ENCODE assay signal across 7 cellular contexts in genomic region chr17:48582750-48583069, GRCh38. TPM values are rescaled to one million over a fixed set of nuclear protein-coding genes. Genes with fewer than 3 reads are reported as not detected.
DNase-seq lines count a peak whose midpoint lies in the region; ATAC-seq, FAIRE-seq and TF ChIP-seq lines count a peak whose summit lies in the region.
"Had no signal": no experiment of that assay in that cellular context is flagged by ENCODE, and none has a peak within 500 bp of the region (broad histone marks: within the 10 kb centered on the region; RNA-seq: fewer than 3 reads in every experiment).

No MANE protein-coding gene starts in this region.

- POLR2A ChIA-PET in K562 (lab: Yijun Ruan, JAX), result interaction anchor here (0.9 to 2.4 kb wide), 6 partner anchors 10 to 115 kb away, joined by 3 to 12 read pairs (median 4); partner anchors contain the start of gene HOXB5

- H3K36me3 ChIP-seq in K562 (ENCODE audit: control insufficient read depth, insufficient read depth, low read length) (no peaks in the 10 kb centered on the region), sigmoid colon (no peaks in the 10 kb centered on the region)

- H3K36me3 Mint-ChIP-seq in CD14-positive monocyte, result peaks cover 19 to 36% of the 10 kb centered on the region in 2 donors

- CTCF ChIA-PET in K562 (lab: Yijun Ruan, JAX; ENCODE audit: low intra/inter-chr PET ratio), result no interaction called here

- TF ChIP-seq CTCF in K562 (IDR thresholded peaks at IDR 0.05 in 2 of 3, conservative IDR thresholded peaks at IDR 0.05 in 1 of 3; ENCODE audit: insufficient read depth in 2 of 3, low read depth in 1 of 3, low read length in 3 of 3), result no peak
- TF ChIP-seq CTCF in sigmoid colon (IDR thresholded peaks at IDR 0.05), result no peak
- TF ChIP-seq CTCF in CD14-positive monocyte (IDR thresholded peaks at IDR 0.05), result no peak

- H3K27me3 ChIP-seq in K562 (ENCODE audit: control insufficient read depth in 2 of 2, insufficient read depth in 2 of 2, low read length in 2 of 2), result no peaks in the 10 kb centered on the region
- no peaks in the 10 kb centered on the region for H3K27me3 ChIP-seq in sigmoid colon

- H3K9me3 Mint-ChIP-seq in CD14-positive monocyte, result peaks cover 4 to 44% (median 29%) of the 10 kb centered on the region in 7 donors

- H4K20me1 ChIP-seq in K562 (replicated peaks; ENCODE audit: control insufficient read depth, insufficient read depth, low read length), result no peaks in the 10 kb centered on the region

- ATAC-seq in K562 (no peak), HG03139 (IDR thresholded peaks at IDR 0.05; ENCODE audit: unreplicated experiment) (no peak)

- no peak for TF ChIP-seq EP300 in K562 (IDR thresholded peaks at IDR 0.05; ENCODE audit: low read length)
- no peak for TF ChIP-seq EP300 in sigmoid colon (IDR thresholded peaks at IDR 0.05)

- no peak for FAIRE-seq in K562 (lab: Jason Lieb, UNC)

- H3K9me1 ChIP-seq in K562 (ENCODE audit: control insufficient read depth, insufficient read depth, low read length), result no peaks in the 10 kb centered on the region

- DNase-seq in NCI-H774 (lab: John Stamatoyannopoulos, UW) (peak; percentile 51), K562 (ENCODE audit: extremely low read depth in 1 of 4, low spot score in 3 of 4) (no peak), sigmoid colon (no peak), CD14-positive monocyte (ENCODE audit: low spot score) (no peak), HuH-7 (ENCODE audit: low spot score) (no peak)
- DNase-seq: kidney glomerular epithelial cell had no signal

- peak overlapping the region in 1 of 2 donors; percentile 80 for H3K4me3 Mint-ChIP-seq in CD14-positive monocyte

- BruUV-seq in K562 (replicated peaks; lab: Mats Ljungman, UMichigan), result no TSS peak

- H3K4me2 ChIP-seq in K562 (ENCODE audit: insufficient read depth, low read length), result peak overlapping the region; percentile 93

- in situ Hi-C loops in K562 (cut with MboI), result no loop called here

- H3K27ac ChIP-seq in K562 (ENCODE audit: extremely low read depth, low read depth, low read length) (peak overlapping the region; percentile 95), sigmoid colon (peak overlapping the region; percentile 94 to 99 (median 96))

- H2AFZ ChIP-seq in K562 (ENCODE audit: low read depth, low read length), result peak overlapping the region; percentile 77

- no peak overlapping the region for H3K27ac Mint-ChIP-seq in CD14-positive monocyte

- H3K4me1 ChIP-seq in K562 (replicated peaks in 1 of 2; ENCODE audit: control insufficient read depth in 2 of 2, insufficient read depth in 2 of 2, low read length in 2 of 2) (peaks cover 38 to 47% of the 10 kb centered on the region in 2 experiments), sigmoid colon (peaks cover 0 to 66% (median 46%) of the 10 kb centered on the region in 4 donors)

- peaks cover 57% of the 10 kb centered on the region for H3K4me1 Mint-ChIP-seq in CD14-positive monocyte

- no peak for TF ChIP-seq RAD21 in K562 (CRISPR knock-in tag; conservative IDR thresholded peaks at IDR 0.05 in 1 of 2, IDR thresholded peaks at IDR 0.05 in 1 of 2)

- peaks cover 91 to 97% (median 94%) of the 10 kb centered on the region in 3 donors for H3K27me3 Mint-ChIP-seq in CD14-positive monocyte (ENCODE audit: low read depth in 3 of 3)

- intact Hi-C loops in K562 (cut with micrococcal nuclease) (no loop called here), sigmoid colon (cut with DNase I) (no loop called here), CD14-positive monocyte (cut with micrococcal nuclease) (no loop called here)

- H3K9ac ChIP-seq in K562 (ENCODE audit: insufficient read depth in 1 of 2, low read depth in 2 of 2, low read length in 2 of 2), result peak overlapping the region; percentile 95; a peak in 3 of 4 replicates

- H3K4me3 ChIP-seq in K562 (no peak overlapping the region; the same call in 1 of the 2 replicates), sigmoid colon (peak overlapping the region; percentile 66 to 84 (median 70))

- peaks cover 69% of the 10 kb centered on the region for H3K79me2 ChIP-seq in K562 (ENCODE audit: control insufficient read depth, insufficient read depth, low read length)

- H3K9me3 ChIP-seq in K562 (replicated peaks; ENCODE audit: control insufficient read depth, insufficient read depth, low read depth, low read length) (no peaks in the 10 kb centered on the region), sigmoid colon (no peaks in the 10 kb centered on the region)

- TF ChIP-seq POLR2A in K562 (conservative IDR thresholded peaks at IDR 0.05), result no peak
- no peak for TF ChIP-seq POLR2A in sigmoid colon (IDR thresholded peaks at IDR 0.05)

- WGBS in K562 (ENCODE audit: insufficient coverage, low coverage, missing lambda C conversion rate), result 14% methylated on average over 7 of the region's 7 CpGs
- WGBS in sigmoid colon, 2 donors, result 42 to 43% methylated on average over 7 of the region's 7 CpGs

RNA-seq across cellular contexts. Expression of gene HOXB4, which starts 4.6 kb away (rescaled TPM):
- total RNA-seq in K562 (2011; cell fraction: chromatin; rRNA removed; ENCODE audit: low replicate concordance), result 46.4 and 55.0 TPM in 2 replicates
- 33.6 and 35.9 TPM in 2 replicates for total RNA-seq in K562 (2011; cell fraction: nucleolus; rRNA removed)
- 34.9 and 40.6 TPM in 2 replicates for total RNA-seq in K562 (2011; cell fraction: nucleoplasm; rRNA removed)
- 23.9 and 26.4 TPM in 2 replicates for total RNA-seq in K562 (2014; rRNA removed)
- 10.6 and 10.8 TPM in 2 replicates for total RNA-seq in K562 (2014; rRNA removed; fragmentation: Illumina TruSeq; extraction: Trizol)
- 14.6 and 14.9 TPM in 2 replicates for total RNA-seq in K562 (2015; rRNA removed; fragmentation: Illumina TruSeq; extraction: Trizol)
- total RNA-seq in K562 (2021), result 33.2 and 34.9 TPM in 2 replicates
- 9.2 and 13.0 TPM in 2 replicates for polyA plus RNA-seq in K562 (2011; rRNA removed)
- 10.4 and 12.6 TPM in 2 replicates for polyA plus RNA-seq in K562 (2011; cell fraction: cytosol; rRNA removed)
- polyA plus RNA-seq in K562 (2011; cell fraction: nucleus; rRNA removed), result 44.4 and 69.1 TPM in 2 replicates
- polyA plus RNA-seq in K562 (2012), result 16.3 and 24.5 TPM in 2 replicates
- 27.5 and 30.2 TPM in 2 replicates for polyA plus RNA-seq in K562 (2014; fragmentation: Illumina TruSeq; extraction: Trizol)
- polyA plus RNA-seq in K562 (2014; fragmentation: Nextera tagmentation; extraction: Ambion mirVana), result 1 to 10 TPM; 1.6 to 2.6 TPM
- polyA plus RNA-seq in K562 (2014; rRNA removed), result 22.5 and 27.2 TPM in 2 replicates
- 4.4 and 4.6 TPM in 2 replicates for polyA minus RNA-seq in K562 (2011; rRNA and poly(A)+ RNA removed)
- 5.2 and 7.6 TPM in 2 replicates for polyA minus RNA-seq in K562 (2011; cell fraction: cytosol; rRNA and poly(A)+ RNA removed)
- polyA minus RNA-seq in K562 (2011; cell fraction: nucleus; rRNA and poly(A)+ RNA removed), result 14.8 and 17.5 TPM in 2 replicates
- total RNA-seq in sigmoid colon, result 1 to 10 TPM; 4.6 to 8.3 (median 5.4) TPM
- polyA plus RNA-seq in sigmoid colon, result 1 to 10 TPM in 2 of 3 donors, under 1 TPM in 1; 0.23 to 2.7 (median 1.2) TPM
- polyA plus RNA-seq in CD14-positive monocyte, result not detected

RNA-seq across cellular contexts. Expression of gene HOXB3, which starts 7.3 kb away (rescaled TPM):
- 75.2 and 108 TPM in 2 replicates for total RNA-seq in K562 (2011; cell fraction: chromatin; rRNA removed; ENCODE audit: low replicate concordance)
- 47.0 and 47.2 TPM in 2 replicates for total RNA-seq in K562 (2011; cell fraction: nucleolus; rRNA removed)
- total RNA-seq in K562 (2011; cell fraction: nucleoplasm; rRNA removed), result 90.9 and 153 TPM in 2 replicates
- total RNA-seq in K562 (2014; rRNA removed), result 11.8 and 17.2 TPM in 2 replicates
- total RNA-seq in K562 (2014; rRNA removed; fragmentation: Illumina TruSeq; extraction: Trizol), result 20.2 and 21.2 TPM in 2 replicates
- 24.7 and 28.1 TPM in 2 replicates for total RNA-seq in K562 (2015; rRNA removed; fragmentation: Illumina TruSeq; extraction: Trizol)
- 22.7 and 28.3 TPM in 2 replicates for total RNA-seq in K562 (2021)
- 15.7 and 21.5 TPM in 2 replicates for polyA plus RNA-seq in K562 (2011; rRNA removed)
- 11.5 and 17.9 TPM in 2 replicates for polyA plus RNA-seq in K562 (2011; cell fraction: cytosol; rRNA removed)
- 93.6 and 118 TPM in 2 replicates for polyA plus RNA-seq in K562 (2011; cell fraction: nucleus; rRNA removed)
- polyA plus RNA-seq in K562 (2012), result 19.2 and 37.9 TPM in 2 replicates
- polyA plus RNA-seq in K562 (2014; fragmentation: Illumina TruSeq; extraction: Trizol), result 23.5 and 27.0 TPM in 2 replicates
- 1 to 10 TPM; 2.4 to 2.5 TPM for polyA plus RNA-seq in K562 (2014; fragmentation: Nextera tagmentation; extraction: Ambion mirVana)
- 33.0 and 41.3 TPM in 2 replicates for polyA plus RNA-seq in K562 (2014; rRNA removed)
- polyA minus RNA-seq in K562 (2011; rRNA and poly(A)+ RNA removed), result 5.3 and 9.5 TPM in 2 replicates
- 3.6 and 5.7 TPM in 2 replicates for polyA minus RNA-seq in K562 (2011; cell fraction: cytosol; rRNA and poly(A)+ RNA removed)
- 29.2 and 37.0 TPM in 2 replicates for polyA minus RNA-seq in K562 (2011; cell fraction: nucleus; rRNA and poly(A)+ RNA removed)
- 10 to 100 TPM; 25.3 to 64.3 (median 30.1) TPM for total RNA-seq in sigmoid colon
- polyA plus RNA-seq in sigmoid colon, result 10 to 100 TPM in 2 of 3 donors, 1 to 10 TPM in 1; 6.2 to 16.7 (median 10.2) TPM
- polyA plus RNA-seq in CD14-positive monocyte, result not detected

RNA-seq across cellular contexts. Expression of gene HOXB5, which starts 10.9 kb away (rescaled TPM):
- 4.9 and 5.1 TPM in 2 replicates for total RNA-seq in K562 (2011; cell fraction: chromatin; rRNA removed; ENCODE audit: low replicate concordance)
- total RNA-seq in K562 (2011; cell fraction: nucleolus; rRNA removed), result 1.8 and 2.0 TPM in 2 replicates
- 2.4 and 3.7 TPM in 2 replicates for total RNA-seq in K562 (2011; cell fraction: nucleoplasm; rRNA removed)
- 0.27 and 0.57 TPM in 2 replicates for total RNA-seq in K562 (2014; rRNA removed)
- 0.38 and 0.65 TPM in 2 replicates for total RNA-seq in K562 (2014; rRNA removed; fragmentation: Illumina TruSeq; extraction: Trizol)
- 0.75 and 0.80 TPM in 2 replicates for total RNA-seq in K562 (2015; rRNA removed; fragmentation: Illumina TruSeq; extraction: Trizol)
- total RNA-seq in K562 (2021), result 2.4 and 2.6 TPM in 2 replicates
- polyA plus RNA-seq in K562 (2011; rRNA removed), result 0.36 and 0.87 TPM in 2 replicates
- 0.36 and 0.52 TPM in 2 replicates for polyA plus RNA-seq in K562 (2011; cell fraction: cytosol; rRNA removed)
- 3.7 TPM in 2 replicates for polyA plus RNA-seq in K562 (2011; cell fraction: nucleus; rRNA removed)
- polyA plus RNA-seq in K562 (2012), result 2.9 and 6.4 TPM in 2 replicates
- 1.4 and 1.5 TPM in 2 replicates for polyA plus RNA-seq in K562 (2014; fragmentation: Illumina TruSeq; extraction: Trizol)
- polyA plus RNA-seq in K562 (2014; fragmentation: Nextera tagmentation; extraction: Ambion mirVana), result under 1 TPM; 0.24 to 0.25 TPM
- polyA plus RNA-seq in K562 (2014; rRNA removed), result 2.7 and 3.2 TPM in 2 replicates
- 0.11 and 0.15 TPM in 2 replicates for polyA minus RNA-seq in K562 (2011; rRNA and poly(A)+ RNA removed)
- polyA minus RNA-seq in K562 (2011; cell fraction: cytosol; rRNA and poly(A)+ RNA removed), result 0.38 and 0.82 TPM in 2 replicates
- polyA minus RNA-seq in K562 (2011; cell fraction: nucleus; rRNA and poly(A)+ RNA removed), result 0.54 and 1.1 TPM in 2 replicates
- 1 to 10 TPM; 1.5 to 2.5 (median 2.1) TPM for total RNA-seq in sigmoid colon
- polyA plus RNA-seq in sigmoid colon, result 10 to 100 TPM in 1 of 3 donors, 1 to 10 TPM in 2; 3.2 to 13.9 (median 4.2) TPM
- not detected for polyA plus RNA-seq in CD14-positive monocyte

RNA-seq across cellular contexts. Expression of gene HOXB6, which starts 22.1 kb away (rescaled TPM):
- total RNA-seq in K562 (2011; cell fraction: chromatin; rRNA removed; ENCODE audit: low replicate concordance), result 18.7 and 26.2 TPM in 2 replicates
- total RNA-seq in K562 (2011; cell fraction: nucleolus; rRNA removed), result 10.4 and 11.2 TPM in 2 replicates
- 12.0 and 17.8 TPM in 2 replicates for total RNA-seq in K562 (2011; cell fraction: nucleoplasm; rRNA removed)
- 6.5 and 9.1 TPM in 2 replicates for total RNA-seq in K562 (2014; rRNA removed)
- total RNA-seq in K562 (2014; rRNA removed; fragmentation: Illumina TruSeq; extraction: Trizol), result 3.9 and 4.9 TPM in 2 replicates
- total RNA-seq in K562 (2015; rRNA removed; fragmentation: Illumina TruSeq; extraction: Trizol), result 7.3 and 7.5 TPM in 2 replicates
- total RNA-seq in K562 (2021), result 10.6 and 14.2 TPM in 2 replicates
- polyA plus RNA-seq in K562 (2011; rRNA removed), result 2.3 and 3.0 TPM in 2 replicates
- polyA plus RNA-seq in K562 (2011; cell fraction: cytosol; rRNA removed), result 3.7 and 4.0 TPM in 2 replicates
- polyA plus RNA-seq in K562 (2011; cell fraction: nucleus; rRNA removed), result 16.7 and 17.3 TPM in 2 replicates
- 9.7 and 11.7 TPM in 2 replicates for polyA plus RNA-seq in K562 (2012)
- polyA plus RNA-seq in K562 (2014; fragmentation: Illumina TruSeq; extraction: Trizol), result 4.0 and 7.7 TPM in 2 replicates
- polyA plus RNA-seq in K562 (2014; fragmentation: Nextera tagmentation; extraction: Ambion mirVana), result 1 to 10 TPM; 1.2 to 1.9 TPM
- 13.7 and 14.8 TPM in 2 replicates for polyA plus RNA-seq in K562 (2014; rRNA removed)
- 0.42 and 0.63 TPM in 2 replicates for polyA minus RNA-seq in K562 (2011; rRNA and poly(A)+ RNA removed)
- 1.3 TPM in 1 of 2 replicates, not detected in the other for polyA minus RNA-seq in K562 (2011; cell fraction: cytosol; rRNA and poly(A)+ RNA removed)
- 3.5 and 8.1 TPM in 2 replicates for polyA minus RNA-seq in K562 (2011; cell fraction: nucleus; rRNA and poly(A)+ RNA removed)
- 10 to 100 TPM in 3 of 4 donors, 1 to 10 TPM in 1; 6.7 to 10.5 (median 10.3) TPM for total RNA-seq in sigmoid colon
- 10 to 100 TPM in 2 of 3 donors, 1 to 10 TPM in 1; 6.0 to 28.5 (median 10.2) TPM for polyA plus RNA-seq in sigmoid colon
- not detected for polyA plus RNA-seq in CD14-positive monocyte

RNA-seq across cellular contexts. Expression of gene HOXB7, which starts 28.1 kb away (rescaled TPM):
- 1.4 and 3.5 TPM in 2 replicates for total RNA-seq in K562 (2011; cell fraction: chromatin; rRNA removed; ENCODE audit: low replicate concordance)
- total RNA-seq in K562 (2011; cell fraction: nucleolus; rRNA removed), result 0.79 and 1.5 TPM in 2 replicates
- total RNA-seq in K562 (2011; cell fraction: nucleoplasm; rRNA removed), result 2.1 TPM in 2 replicates
- 8.3 and 11.0 TPM in 2 replicates for total RNA-seq in K562 (2014; rRNA removed)
- total RNA-seq in K562 (2014; rRNA removed; fragmentation: Illumina TruSeq; extraction: Trizol), result 13.5 and 14.7 TPM in 2 replicates
- 14.8 and 16.7 TPM in 2 replicates for total RNA-seq in K562 (2015; rRNA removed; fragmentation: Illumina TruSeq; extraction: Trizol)
- total RNA-seq in K562 (2021), result 8.2 and 10.8 TPM in 2 replicates
- polyA plus RNA-seq in K562 (2011; rRNA removed), result 5.5 and 5.9 TPM in 2 replicates
- polyA plus RNA-seq in K562 (2011; cell fraction: cytosol; rRNA removed), result 8.3 and 8.4 TPM in 2 replicates
- polyA plus RNA-seq in K562 (2011; cell fraction: nucleus; rRNA removed), result 2.7 and 3.9 TPM in 2 replicates
- 10.4 and 16.5 TPM in 2 replicates for polyA plus RNA-seq in K562 (2012)
- polyA plus RNA-seq in K562 (2014; fragmentation: Illumina TruSeq; extraction: Trizol), result 10.3 and 11.6 TPM in 2 replicates
- polyA plus RNA-seq in K562 (2014; fragmentation: Nextera tagmentation; extraction: Ambion mirVana), result 1 to 10 TPM; 5.7 to 5.8 TPM
- polyA plus RNA-seq in K562 (2014; rRNA removed), result 11.1 and 13.9 TPM in 2 replicates
- polyA minus RNA-seq in K562 (2011; rRNA and poly(A)+ RNA removed), result 1.9 and 2.5 TPM in 2 replicates
- polyA minus RNA-seq in K562 (2011; cell fraction: cytosol; rRNA and poly(A)+ RNA removed), result 2.9 and 3.5 TPM in 2 replicates
- 0.67 and 2.3 TPM in 2 replicates for polyA minus RNA-seq in K562 (2011; cell fraction: nucleus; rRNA and poly(A)+ RNA removed)
- 1 to 10 TPM; 1.1 to 6.6 (median 3.4) TPM for total RNA-seq in sigmoid colon
- 10 to 100 TPM; 21.3 to 67.3 (median 43.0) TPM for polyA plus RNA-seq in sigmoid colon
- not detected for polyA plus RNA-seq in CD14-positive monocyte
